In genomic region chr6:150806790-150807189, GRCh38 we compare ENCODE assay signal across 33 cellular contexts.
"Had no signal": no experiment of that assay in that cellular context is flagged by ENCODE, and none has a peak within 500 bp of the region (broad histone marks: within the 10 kb centered on the region; RNA-seq: fewer than 3 reads in every experiment).

No MANE protein-coding gene starts in this region.

- H3K9me3 ChIP-seq: ascending aorta, gastrocnemius medialis, pancreas, prostate gland, stomach, thyroid gland, upper lobe of left lung, vagina had no signal

- H3K27ac ChIP-seq: ascending aorta, brain microvascular endothelial cell, gastrocnemius medialis, hepatocyte, pancreas, prostate gland, stomach, thyroid gland, upper lobe of left lung, vagina had no signal

- FAIRE-seq: keratinocyte, pancreas had no signal

- H2AFZ ChIP-seq: hepatocyte had no signal

- H3K27me3 Mint-ChIP-seq: activated CD8-positive, alpha-beta memory T cell treated with anti-CD3 and anti-CD28 coated beads, Interleukin-2, amount 10 ng/mL, durations not matched to agents 7 days and 5 days; activated naive CD4-positive, alpha-beta T cell treated with anti-CD3 and anti-CD28 coated beads, Interleukin-2, amount 10 ng/mL, durations not matched to agents 7 days and 5 days; activated naive CD8-positive, alpha-beta T cell treated with anti-CD3 and anti-CD28 coated beads, Interleukin-2, amount 10 ng/mL, durations not matched to agents 7 days and 5 days; memory B cell; stimulated activated memory B cell treated with anti-CD40 and anti-IgM and Interleukin-4, amounts not matched to agents 10 μg/mL and 1 μg/mL and 100 μg/mL, for 72 hours had no signal

- H3K27me3 ChIP-seq: ascending aorta, brain microvascular endothelial cell, gastrocnemius medialis, hepatocyte, pancreas, thyroid gland, upper lobe of left lung, vagina had no signal

- H3K4me1 ChIP-seq: ascending aorta, gastrocnemius medialis, pancreas, prostate gland, stomach, thyroid gland, upper lobe of left lung, vagina had no signal

- H3K4me3 Mint-ChIP-seq: activated CD4-positive, alpha-beta T cell treated with anti-CD3 and anti-CD28 coated beads for 36 hours; activated CD8-positive, alpha-beta memory T cell treated with anti-CD3 and anti-CD28 coated beads, Interleukin-2, amount 10 ng/mL, durations not matched to agents 7 days and 5 days; activated CD8-positive, alpha-beta T cell treated with anti-CD3 and anti-CD28 coated beads, Interleukin-2, amount 10 ng/mL, durations not matched to agents 7 days and 5 days; activated naive CD4-positive, alpha-beta T cell treated with anti-CD3 and anti-CD28 coated beads, Interleukin-2, amount 10 ng/mL, durations not matched to agents 7 days and 5 days; activated naive CD8-positive, alpha-beta T cell treated with anti-CD3 and anti-CD28 coated beads, Interleukin-2, amount 10 ng/mL, durations not matched to agents 7 days and 5 days; dendritic cell treated with granulocyte-macrophage colony-stimulating factor and Interleukin-4, amounts not matched to agents 40 ng/mL and 50 ng/mL, for 4 days; endodermal cell; memory B cell; naive thymus-derived CD4-positive, alpha-beta T cell; neural crest cell; stimulated activated memory B cell treated with anti-CD40 and anti-IgM and Interleukin-4, amounts not matched to agents 10 μg/mL and 1 μg/mL and 100 μg/mL, for 72 hours had no signal

- H3K79me2 ChIP-seq: hepatocyte had no signal

- H3K27ac Mint-ChIP-seq: activated CD4-positive, alpha-beta T cell treated with anti-CD3 and anti-CD28 coated beads for 36 hours; activated CD8-positive, alpha-beta memory T cell treated with anti-CD3 and anti-CD28 coated beads, Interleukin-2, amount 10 ng/mL, durations not matched to agents 7 days and 5 days; activated CD8-positive, alpha-beta T cell treated with anti-CD3 and anti-CD28 coated beads, Interleukin-2, amount 10 ng/mL, durations not matched to agents 7 days and 5 days; activated naive CD4-positive, alpha-beta T cell treated with anti-CD3 and anti-CD28 coated beads, Interleukin-2, amount 10 ng/mL, durations not matched to agents 7 days and 5 days; activated naive CD8-positive, alpha-beta T cell treated with anti-CD3 and anti-CD28 coated beads, Interleukin-2, amount 10 ng/mL, durations not matched to agents 7 days and 5 days; dendritic cell treated with granulocyte-macrophage colony-stimulating factor and Interleukin-4, amounts not matched to agents 40 ng/mL and 50 ng/mL, for 4 days; endodermal cell; memory B cell; naive thymus-derived CD4-positive, alpha-beta T cell; stimulated activated memory B cell treated with anti-CD40 and anti-IgM and Interleukin-4, amounts not matched to agents 10 μg/mL and 1 μg/mL and 100 μg/mL, for 72 hours had no signal

- H3K9me3 Mint-ChIP-seq: activated naive CD4-positive, alpha-beta T cell treated with anti-CD3 and anti-CD28 coated beads, Interleukin-2, amount 10 ng/mL, durations not matched to agents 7 days and 5 days; activated naive CD8-positive, alpha-beta T cell treated with anti-CD3 and anti-CD28 coated beads, Interleukin-2, amount 10 ng/mL, durations not matched to agents 7 days and 5 days; dendritic cell treated with granulocyte-macrophage colony-stimulating factor and Interleukin-4, amounts not matched to agents 40 ng/mL and 50 ng/mL, for 4 days; endodermal cell; memory B cell; neural crest cell; stimulated activated memory B cell treated with anti-CD40 and anti-IgM and Interleukin-4, amounts not matched to agents 10 μg/mL and 1 μg/mL and 100 μg/mL, for 72 hours had no signal

- H3K36me3 ChIP-seq: brain microvascular endothelial cell, gastrocnemius medialis, pancreas, prostate gland, thyroid gland, vagina had no signal

- H3K4me1 Mint-ChIP-seq: activated CD4-positive, alpha-beta T cell treated with anti-CD3 and anti-CD28 coated beads for 36 hours; activated CD8-positive, alpha-beta memory T cell treated with anti-CD3 and anti-CD28 coated beads, Interleukin-2, amount 10 ng/mL, durations not matched to agents 7 days and 5 days; activated naive CD4-positive, alpha-beta T cell treated with anti-CD3 and anti-CD28 coated beads, Interleukin-2, amount 10 ng/mL, durations not matched to agents 7 days and 5 days; activated naive CD8-positive, alpha-beta T cell treated with anti-CD3 and anti-CD28 coated beads, Interleukin-2, amount 10 ng/mL, durations not matched to agents 7 days and 5 days; endodermal cell; naive thymus-derived CD4-positive, alpha-beta T cell; neural crest cell had no signal

- DNase-seq: activated CD4-positive, alpha-beta T cell treated with anti-CD3 and anti-CD28 coated beads for 36 hours; activated CD4-positive, CD25-positive, alpha-beta regulatory T cell; activated CD8-positive, alpha-beta memory T cell treated with anti-CD3 and anti-CD28 coated beads, Interleukin-2, amount 10 ng/mL, durations not matched to agents 7 days and 5 days; activated CD8-positive, alpha-beta T cell treated with anti-CD3 and anti-CD28 coated beads, Interleukin-2, amount 10 ng/mL, durations not matched to agents 7 days and 5 days; activated gamma-delta T cell; activated naive CD4-positive, alpha-beta T cell treated with anti-CD3 and anti-CD28 coated beads, Interleukin-2, amount 10 ng/mL, durations not matched to agents 7 days and 5 days; activated naive CD8-positive, alpha-beta T cell treated with anti-CD3 and anti-CD28 coated beads, Interleukin-2, amount 10 ng/mL, durations not matched to agents 7 days and 5 days; activated T-cell treated with anti-CD3 and anti-CD28 coated beads for 4 hours; brain microvascular endothelial cell; central memory CD4-positive, alpha-beta T cell; endodermal cell; gastrocnemius medialis; glutamatergic neuron; midbrain; naive thymus-derived CD4-positive, alpha-beta T cell; nucleus accumbens; pancreas; stimulated activated CD4-positive, alpha-beta T cell treated with anti-CD3 and anti-CD28 coated beads, Interleukin-1b, Interleukin-23, amount 100 ng/mL, for 48 hours; stimulated activated CD4-positive, alpha-beta T cell treated with anti-CD3 and anti-CD28 coated beads, Interleukin-4, amount 100 ng/mL, for 4 hours; stimulated activated CD8-positive, alpha-beta memory T cell treated with anti-CD3 and anti-CD28 coated beads, Interleukin-4, amount 100 ng/mL, for 48 hours; stomach; thyroid gland; upper lobe of left lung had no signal

- H3K4me2 ChIP-seq: hepatocyte, smooth muscle cell had no signal

- ATAC-seq: activated CD4-positive, alpha-beta T cell treated with anti-CD3 and anti-CD28 coated beads for 36 hours; activated CD8-positive, alpha-beta memory T cell treated with anti-CD3 and anti-CD28 coated beads, Interleukin-2, amount 10 ng/mL, durations not matched to agents 7 days and 5 days; activated CD8-positive, alpha-beta T cell treated with anti-CD3 and anti-CD28 coated beads, Interleukin-2, amount 10 ng/mL, durations not matched to agents 7 days and 5 days; gastrocnemius medialis; naive thymus-derived CD4-positive, alpha-beta T cell; pancreas; stimulated activated memory B cell treated with anti-CD40 and anti-IgM and Interleukin-4, amounts not matched to agents 10 μg/mL and 1 μg/mL and 100 μg/mL, for 72 hours had no signal

- H3K4me3 ChIP-seq: ascending aorta, gastrocnemius medialis, hepatocyte, pancreas, prostate gland, smooth muscle cell, stomach, thyroid gland, upper lobe of left lung, vagina had no signal
